Comparison of ENCODE assay signal across 23 cellular contexts in genomic region chr3:59268170-59268569, GRCh38.
DNase-seq lines count a peak whose midpoint lies in the region; ATAC-seq, FAIRE-seq and TF ChIP-seq lines count a peak whose summit lies in the region.
"Had no signal": no experiment of that assay in that cellular context is flagged by ENCODE, and none has a peak within 500 bp of the region (broad histone marks: within the 10 kb centered on the region; RNA-seq: fewer than 3 reads in every experiment).

No MANE protein-coding gene starts in this region.

- 63% methylated on average over 1 of the region's 1 CpG for WGBS in mesenchymal stem cell
- 0% methylated on average over 1 of the region's 1 CpG for WGBS in HepG2 (ENCODE audit: low lambda C conversion rate)

- H3K27me3 ChIP-seq in bronchial epithelial cell (ENCODE audit: control insufficient read depth, insufficient read depth, low read length): no peaks in the 10 kb centered on the region
- H3K27me3 ChIP-seq in mesenchymal stem cell (ENCODE audit: control insufficient read depth in 1 of 2, insufficient read depth in 1 of 2, low read length in 2 of 2): no peaks in the 10 kb centered on the region
- no peaks in the 10 kb centered on the region for H3K27me3 ChIP-seq in HepG2 (ENCODE audit: control insufficient read depth in 1 of 2, insufficient read depth in 2 of 2, low read length in 2 of 2)
- H3K27me3 ChIP-seq: Peyer's patch had no signal

- H3K9me3 ChIP-seq in mesenchymal stem cell (ENCODE audit: control insufficient read depth, low read length) (peaks cover 6% of the 10 kb centered on the region), HepG2 (ENCODE audit: low read length) (no peaks in the 10 kb centered on the region)
- H3K9me3 ChIP-seq: Peyer's patch had no signal

- no peak for TF ChIP-seq RAD21 in HepG2 (CRISPR knock-in tag; IDR thresholded peaks at IDR 0.05)

- H3K4me1 ChIP-seq in mesenchymal stem cell (ENCODE audit: control insufficient read depth, insufficient read depth, low read depth, low read length) (peaks cover 3% of the 10 kb centered on the region), HepG2 (ENCODE audit: insufficient read depth, low read length) (no peaks in the 10 kb centered on the region)
- H3K4me1 ChIP-seq: Peyer's patch had no signal

- H2BK5ac ChIP-seq in mesenchymal stem cell (ENCODE audit: low read depth, low read length, poor library complexity, severe bottlenecking): no peak overlapping the region

- CTCF ChIA-PET in HepG2 (lab: Yijun Ruan, JAX; ENCODE audit: low intra/inter-chr PET ratio, low total read pairs): no interaction called here

- intact Hi-C loops in HepG2 (cut with micrococcal nuclease; ENCODE audit: unreplicated experiment): no loop called here

- TF ChIP-seq CTCF in bronchial epithelial cell (IDR thresholded peaks at IDR 0.05; ENCODE audit: insufficient read depth, low read length, severe bottlenecking): no peak
- no peak for TF ChIP-seq CTCF in HepG2 (CRISPR knock-in tag; IDR thresholded peaks at IDR 0.05)

- DNase-seq in AG20443 (ENCODE audit: low spot score) (peak; percentile 32), RPMI7951 (ENCODE audit: low read depth) (peak; percentile 60), bronchial epithelial cell (ENCODE audit: low read depth) (peak; percentile 62), mesenchymal stem cell (peak; percentile 57), Kasumi-1 (lab: John Stamatoyannopoulos, UW) (no peak), HepG2 (ENCODE audit: low spot score) (no peak)
- DNase-seq: Calu3; CD4-positive, CD25-positive, alpha-beta regulatory T cell; DMS79; GDM1; MM.1S; NCI-H1105 treated with DMSO at 0.1 percent for 48 hours; NCI-H1930; NCI-H2171; NCI-H510A treated with DMSO at 0.1 percent for 48 hours; Peyer's patch; SIG-M5 had no signal

- no peak overlapping the region for H3K4me2 ChIP-seq in mesenchymal stem cell (ENCODE audit: low read length, poor library complexity, severe bottlenecking)
- no peak overlapping the region for H3K4me2 ChIP-seq in HepG2 (ENCODE audit: low read depth, low read length)
- H3K4me2 ChIP-seq: GM23338 had no signal

- no peaks in the 10 kb centered on the region for H3K79me2 ChIP-seq in HepG2 (ENCODE audit: insufficient read depth, low read length)

- no peak overlapping the region for H4K91ac ChIP-seq in mesenchymal stem cell (ENCODE audit: low read length)

- H2BK15ac ChIP-seq in mesenchymal stem cell (ENCODE audit: low read depth, poor library complexity, severe bottlenecking): no peak overlapping the region

- POLR2A ChIA-PET in HepG2 (lab: Yijun Ruan, JAX): no interaction called here

- no peak overlapping the region for H3K27ac ChIP-seq in mesenchymal stem cell (ENCODE audit: low read length, poor library complexity, severe bottlenecking)
- H3K27ac ChIP-seq in HepG2 (ENCODE audit: extremely low read length, insufficient read depth, low read length): no peak overlapping the region
- H3K27ac ChIP-seq: Peyer's patch had no signal

- no peaks in the 10 kb centered on the region for H4K20me1 ChIP-seq in HepG2 (ENCODE audit: insufficient read depth, low read length)

- no peak overlapping the region for H3K23ac ChIP-seq in mesenchymal stem cell (ENCODE audit: low read length in 2 of 2)

- H3K14ac ChIP-seq in mesenchymal stem cell (ENCODE audit: low read length in 2 of 2): no peak overlapping the region

- H2AFZ ChIP-seq in mesenchymal stem cell (ENCODE audit: low read depth, low read length): no peak overlapping the region
- H2AFZ ChIP-seq in HepG2 (ENCODE audit: low read length): no peak overlapping the region
- H2AFZ ChIP-seq: GM23338 had no signal

- no peak for TF ChIP-seq POLR2A in HepG2 (IDR thresholded peaks at IDR 0.05; ENCODE audit: insufficient read depth in 1 of 2, low read depth in 2 of 2, low read length in 2 of 2)

- H2BK12ac ChIP-seq in mesenchymal stem cell (ENCODE audit: low read length in 2 of 2): peak overlapping the region in 1 of 2 experiments; percentile 80

- no peak overlapping the region for H3K9ac ChIP-seq in mesenchymal stem cell (ENCODE audit: low read length)
- no peak overlapping the region for H3K9ac ChIP-seq in HepG2 (ENCODE audit: insufficient read depth, low read depth, low read length)

- H2BK120ac ChIP-seq in mesenchymal stem cell (ENCODE audit: low read depth, low read length): no peak overlapping the region

- no TSS peak for BruUV-seq in HepG2 (replicated peaks; lab: Mats Ljungman, UMichigan)

- in situ Hi-C loops in HepG2 (cut with HindIII; ENCODE audit: extremely low pct_ligation_motif_present, low pct_unique_long_range_greater_than_20kb): no loop called here

- H3K18ac ChIP-seq in mesenchymal stem cell (ENCODE audit: low read depth in 1 of 2, low read length in 2 of 2): peak overlapping the region in 1 of 2 experiments; percentile 13

- H2AK5ac ChIP-seq in mesenchymal stem cell (ENCODE audit: low read length, severe bottlenecking): no peak overlapping the region

- H3K4ac ChIP-seq in mesenchymal stem cell (ENCODE audit: low read depth in 1 of 2, low read length in 2 of 2): peak overlapping the region in 1 of 2 experiments; percentile 88

- H3K4me3 ChIP-seq in bronchial epithelial cell (ENCODE audit: low read depth, low read length) (no peak overlapping the region), mesenchymal stem cell (ENCODE audit: insufficient read depth in 1 of 2, low read depth in 1 of 2, low read length in 2 of 2) (no peak overlapping the region), HepG2 (replicated peaks in 1 of 3; ENCODE audit: insufficient read depth in 1 of 3, low read depth in 2 of 3, low read length in 3 of 3) (no peak overlapping the region)
- H3K4me3 ChIP-seq: GM23338, K562, Peyer's patch had no signal

- no peak overlapping the region for H4K8ac ChIP-seq in mesenchymal stem cell (ENCODE audit: low read length)

- TF ChIP-seq EP300 in HepG2 (IDR thresholded peaks at IDR 0.05; ENCODE audit: low read depth in 2 of 2, low read length in 2 of 2) (no peak), HepG2 (CRISPR knock-in tag; IDR thresholded peaks at IDR 0.05; ENCODE audit: borderline replicate concordance) (no peak)

- H3K79me1 ChIP-seq in mesenchymal stem cell (replicated peaks; ENCODE audit: low read length, poor library complexity, severe bottlenecking): no peaks in the 10 kb centered on the region

- FAIRE-seq in bronchial epithelial cell (lab: Jason Lieb, UNC) (no peak), HepG2 (lab: Jason Lieb, UNC) (no peak)
- FAIRE-seq: A204.1, HTR-8/SVneo, K562 had no signal

- H3K36me3 ChIP-seq in bronchial epithelial cell (ENCODE audit: control insufficient read depth, insufficient read depth, low read length): no peaks in the 10 kb centered on the region
- no peaks in the 10 kb centered on the region for H3K36me3 ChIP-seq in mesenchymal stem cell (ENCODE audit: control insufficient read depth in 1 of 2, insufficient read depth in 2 of 2, low read depth in 1 of 2, low read length in 2 of 2)
- H3K36me3 ChIP-seq in HepG2 (replicated peaks in 1 of 2; ENCODE audit: control insufficient read depth in 1 of 2, insufficient read depth in 2 of 2, low read length in 2 of 2): no peaks in the 10 kb centered on the region
- H3K36me3 ChIP-seq: Peyer's patch had no signal

- ATAC-seq in HepG2: no peak
- ATAC-seq in esophagus mucosa: no peak
- ATAC-seq in GM18498 (IDR thresholded peaks at IDR 0.05; ENCODE audit: unreplicated experiment): no peak
- ATAC-seq: GM23338, K562 had no signal

TF ChIP-seq in HepG2, 621 proteins besides CTCF, POLR2A, EP300 and RAD21:
- TF ChIP-seq ZNF83 (CRISPR knock-in tag; IDR thresholded peaks at IDR 0.05; ENCODE audit: borderline replicate concordance): no peak
- no peak for TF ChIP-seq ZBTB46 (CRISPR knock-in tag; IDR thresholded peaks at IDR 0.05; ENCODE audit: borderline replicate concordance)
- TF ChIP-seq ZNF264 (CRISPR knock-in tag; IDR thresholded peaks at IDR 0.05): no peak
- TF ChIP-seq PHF20 (CRISPR knock-in tag; IDR thresholded peaks at IDR 0.05): no peak
- no peak for TF ChIP-seq RBAK (CRISPR knock-in tag; IDR thresholded peaks at IDR 0.05)
- no peak for TF ChIP-seq ZNF549 (CRISPR knock-in tag; IDR thresholded peaks at IDR 0.05)
- TF ChIP-seq EED (CRISPR knock-in tag; IDR thresholded peaks at IDR 0.05): no peak
- no peak for TF ChIP-seq SMC3 (IDR thresholded peaks at IDR 0.05; ENCODE audit: low read length)
- no peak for TF ChIP-seq FOXO1 (CRISPR knock-in tag; IDR thresholded peaks at IDR 0.05)
- TF ChIP-seq ZBTB38 (CRISPR knock-in tag; IDR thresholded peaks at IDR 0.05): no peak
- no peak for TF ChIP-seq ZNF709 (CRISPR knock-in tag; IDR thresholded peaks at IDR 0.05)
- TF ChIP-seq LRRFIP1 (CRISPR knock-in tag; conservative IDR thresholded peaks at IDR 0.05): no peak

Comparison
In these comparisons a context has a peak if more than half of its experiments do, and no peak if none do; other contexts are left out.
1. DNase-seq: peak in AG20443 (single experiment), RPMI7951 (single experiment), bronchial epithelial cell (single experiment) and mesenchymal stem cell (single experiment); none in Kasumi-1 (0 of 2) and HepG2 (single experiment).